In the genomic region with DNA sequence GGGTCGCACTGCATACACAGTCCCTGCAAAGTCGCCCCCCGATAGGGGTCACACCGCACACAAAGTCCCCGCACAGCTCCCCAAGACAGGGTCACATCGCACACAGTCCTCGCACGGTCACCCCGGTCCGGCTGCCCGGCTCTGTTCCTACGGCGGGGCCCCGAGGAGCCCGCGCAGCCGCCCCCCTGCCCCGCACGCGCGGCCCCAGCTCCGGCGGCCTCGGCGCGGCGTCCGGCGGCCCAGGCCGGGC, we compare ENCODE assay signal across 9 cellular contexts. TPM values are rescaled to one million over a fixed set of nuclear protein-coding genes. Genes with fewer than 3 reads are reported as not detected.
DNase-seq lines count a peak whose midpoint lies in the region; ATAC-seq and TF ChIP-seq lines count a peak whose summit lies in the region.
"Had no signal": no experiment of that assay in that cellular context is flagged by ENCODE, and none has a peak within 500 bp of the region (broad histone marks: within the 10 kb centered on the region; RNA-seq: fewer than 3 reads in every experiment).

No MANE protein-coding gene starts in this region.

- peaks cover 27% of the 10 kb centered on the region for H3K4me1 ChIP-seq in CD8-positive, alpha-beta T cell (ENCODE audit: insufficient read depth, low read length)
- H3K4me1 ChIP-seq in mononuclear cell (ENCODE audit: insufficient read depth, low read length), result peaks cover 77% of the 10 kb centered on the region

- H3K27me3 ChIP-seq in CD8-positive, alpha-beta T cell (ENCODE audit: insufficient read depth, low read length), result no peaks in the 10 kb centered on the region
- H3K27me3 ChIP-seq in mononuclear cell (ENCODE audit: insufficient read depth, low read length), result no peaks in the 10 kb centered on the region

- POLR2A ChIA-PET in CD8-positive, alpha-beta T cell (lab: Charles Lee), result interaction anchor here (0.8 to 1.6 kb wide), 9 partner anchors 9 to 308 kb away, joined by 3 to 8 read pairs (median 4); a partner anchor contains a TSS

- H3K9me3 ChIP-seq in CD8-positive, alpha-beta T cell (ENCODE audit: low read length), result no peaks in the 10 kb centered on the region
- no peaks in the 10 kb centered on the region for H3K9me3 ChIP-seq in mononuclear cell (ENCODE audit: low read depth, low read length)

- H3K27ac Mint-ChIP-seq in CD8-positive, alpha-beta T cell, result peak overlapping the region; percentile 97

- H3K36me3 ChIP-seq in CD8-positive, alpha-beta T cell (ENCODE audit: insufficient read depth, low read length), result no peaks in the 10 kb centered on the region

- H3K27me3 Mint-ChIP-seq in CD8-positive, alpha-beta T cell (ENCODE audit: low read depth), result no peaks in the 10 kb centered on the region

- H3K4me1 Mint-ChIP-seq in CD8-positive, alpha-beta T cell (ENCODE audit: low read depth), result peaks cover 46% of the 10 kb centered on the region

- H3K36me3 Mint-ChIP-seq in CD8-positive, alpha-beta T cell, result peaks cover 21% of the 10 kb centered on the region

- CTCF ChIA-PET in CD8-positive, alpha-beta T cell (lab: Charles Lee), result no interaction called here

- peak overlapping the region; percentile 58 for H3K4me3 ChIP-seq in CD8-positive, alpha-beta T cell (ENCODE audit: low read depth, low read length)
- H3K4me3 ChIP-seq in cardiac fibroblast (replicated peaks in 1 of 2; ENCODE audit: low read depth in 2 of 2, low read length in 2 of 2) (peak overlapping the region; percentile 81 to 97), mononuclear cell (ENCODE audit: low read length) (peak overlapping the region; percentile 61)

- H3K4me3 Mint-ChIP-seq in CD8-positive, alpha-beta T cell, result peak overlapping the region; percentile 98

- DNase-seq in CD8-positive, alpha-beta T cell, result peak in 1 of 7 experiments; percentile 8
- DNase-seq in cardiac fibroblast (ENCODE audit: low read depth in 2 of 2) (no peak), SK-N-DZ (ENCODE audit: low spot score) (no peak), DMS53 treated with DMSO at 0.1 percent for 48 hours (lab: John Stamatoyannopoulos, UW; ENCODE audit: unreplicated experiment) (no peak), NCI-H2227 treated with DMSO at 0.1 percent for 48 hours (lab: John Stamatoyannopoulos, UW) (no peak), NCI-H446 (lab: John Stamatoyannopoulos, UW) (no peak)

- intact Hi-C loops in CD8-positive, alpha-beta T cell (cut with DNase I, micrococcal nuclease), result loop anchor here (1.0 to 10.0 kb wide), 21 partner anchors 18 to 1765 kb away; a partner anchor contains a TSS

- ATAC-seq in CD8-positive, alpha-beta T cell, result no peak
- peak; percentile 15 for ATAC-seq in HG03565 (IDR thresholded peaks at IDR 0.05; ENCODE audit: unreplicated experiment)

- no peaks in the 10 kb centered on the region for H3K9me3 Mint-ChIP-seq in CD8-positive, alpha-beta T cell

- peak overlapping the region; percentile 54 for H3K27ac ChIP-seq in CD8-positive, alpha-beta T cell (ENCODE audit: low read depth, low read length)

- no peak for TF ChIP-seq CTCF in CD8-positive, alpha-beta T cell (IDR thresholded peaks at IDR 0.05)
- TF ChIP-seq CTCF in cardiac fibroblast (IDR thresholded peaks at IDR 0.05; ENCODE audit: low read depth, low read length), result no peak

RNA-seq across cellular contexts. Expression of a gene that starts 0.3 kb away (rescaled TPM):
- total RNA-seq in CD8-positive, alpha-beta T cell, result 10 to 100 TPM; 26.2 to 32.4 TPM
- 12.6 TPM for total RNA-seq in mononuclear cell
- polyA plus RNA-seq in SK-N-DZ (2014; cell fraction: cytosol; rRNA removed), result 3.6 and 3.7 TPM in 2 replicates
- polyA plus RNA-seq in SK-N-DZ (2014; cell fraction: nucleus; rRNA removed), result 2.5 and 4.4 TPM in 2 replicates

RNA-seq across cellular contexts. Expression of a gene that starts 22.8 kb away (rescaled TPM):
- total RNA-seq in CD8-positive, alpha-beta T cell, result not detected
- not detected for total RNA-seq in mononuclear cell
- not detected in 2 replicates for polyA plus RNA-seq in SK-N-DZ (2014; cell fraction: cytosol; rRNA removed)
- not detected in 2 replicates for polyA plus RNA-seq in SK-N-DZ (2014; cell fraction: nucleus; rRNA removed)
- total RNA-seq: renal cortical epithelial cell had no signal
